Comparison of ENCODE assay signal across 8 cellular contexts in genomic region chr12:55715169-55715764, GRCh38. TPM values are rescaled to one million over a fixed set of nuclear protein-coding genes. Genes with fewer than 3 reads are reported as not detected.
DNase-seq lines count a peak whose midpoint lies in the region; ATAC-seq and TF ChIP-seq lines count a peak whose summit lies in the region.

No MANE protein-coding gene starts in this region.

- no peak for TF ChIP-seq CTCF in PC-3 (conservative IDR thresholded peaks at IDR 0.05; ENCODE audit: low read depth, low read length)
- TF ChIP-seq CTCF in epithelial cell of esophagus (IDR thresholded peaks at IDR 0.05; ENCODE audit: insufficient read depth, low read depth, low read length, missing control alignments) = no peak
- no peak for TF ChIP-seq CTCF in parathyroid adenoma (IDR thresholded peaks at IDR 0.05)

- POLR2A ChIA-PET in PC-3 (lab: Charles Lee; ENCODE audit: unreplicated experiment) = no interaction called here

- intact Hi-C loops in PC-3 (cut with micrococcal nuclease) = no loop called here

- H3K4me3 ChIP-seq in PC-3 (ENCODE audit: low read length) = peak overlapping the region; percentile 72
- H3K4me3 ChIP-seq in epithelial cell of esophagus (ENCODE audit: low read length) = peak overlapping the region; percentile 88
- peak overlapping the region; percentile 72 for H3K4me3 ChIP-seq in parathyroid adenoma (ENCODE audit: low read depth, low read length)

- H3K9me2 ChIP-seq in PC-3 (replicated peaks; ENCODE audit: low read length) = no peaks in the 10 kb centered on the region

- H3K4me1 ChIP-seq in PC-3 (ENCODE audit: insufficient read depth, low read length) (peaks cover 55% of the 10 kb centered on the region), parathyroid adenoma (peaks cover 7% of the 10 kb centered on the region)

- H3F3A ChIP-seq in PC-3 (ENCODE audit: low read length, unreplicated experiment) = no peaks in the 10 kb centered on the region

- BruUV-seq in PC-3 (replicated peaks; lab: Mats Ljungman, UMichigan) = no TSS peak

- peak overlapping the region; percentile 89 for H3K4me2 ChIP-seq in PC-3 (ENCODE audit: low read length)
- peak overlapping the region; percentile 94 for H3K4me2 ChIP-seq in parathyroid adenoma (ENCODE audit: low read length)

- peak overlapping the region; percentile 86 for H3K27ac ChIP-seq in PC-3 (ENCODE audit: low read length)
- H3K27ac ChIP-seq in parathyroid adenoma = peak overlapping the region; percentile 90

- H3K79me2 ChIP-seq in PC-3 (ENCODE audit: low read length) (no peaks in the 10 kb centered on the region), parathyroid adenoma (no peaks in the 10 kb centered on the region)

- H4K20me1 ChIP-seq in PC-3 (ENCODE audit: low read length) = no peaks in the 10 kb centered on the region

- H3K36me3 ChIP-seq in PC-3 (ENCODE audit: low read depth, low read length) = no peaks in the 10 kb centered on the region
- H3K36me3 ChIP-seq in parathyroid adenoma (ENCODE audit: control insufficient read depth, insufficient read depth, low read length) = no peaks in the 10 kb centered on the region

- H3K9me3 ChIP-seq in PC-3 (ENCODE audit: low read length) (no peaks in the 10 kb centered on the region), parathyroid adenoma (ENCODE audit: control insufficient read depth, low read length) (no peaks in the 10 kb centered on the region)

- peak overlapping the region; percentile 96 for H2AFZ ChIP-seq in PC-3 (ENCODE audit: low read length)
- peak overlapping the region; percentile 96 for H2AFZ ChIP-seq in parathyroid adenoma

- ATAC-seq in PC-3 (no peak), HG02678 (IDR thresholded peaks at IDR 0.05; ENCODE audit: unreplicated experiment) (no peak)

- H3K9ac ChIP-seq in PC-3 (ENCODE audit: low read length) (peak overlapping the region; percentile 78; the same call in 1 of the 2 replicates), parathyroid adenoma (no peak overlapping the region)

- DNase-seq in EH (ENCODE audit: low read depth) = peak; percentile 33
- no peak for DNase-seq in PC-3
- DNase-seq in epithelial cell of esophagus (ENCODE audit: low read depth) = no peak
- DNase-seq in anterior cingulate cortex (lab: John Stamatoyannopoulos, UW) = no peak
- no peak for DNase-seq in LoVo (ENCODE audit: low spot score)
- DNase-seq in NAMALWA (ENCODE audit: low spot score) = no peak

- H3K27me3 ChIP-seq in PC-3 (ENCODE audit: low read length) = no peaks in the 10 kb centered on the region
- H3K27me3 ChIP-seq in parathyroid adenoma (ENCODE audit: control insufficient read depth, insufficient read depth, low read length) = no peaks in the 10 kb centered on the region

- CTCF ChIA-PET in PC-3 (lab: Charles Lee) = interaction anchor here (1.0 kb wide), 1 partner anchor 34 kb away, joined by 4 read pairs; a partner anchor contains a TSS

RNA-seq across cellular contexts. Expression of gene BLOC1S1, which starts 0.6 kb away (rescaled TPM):
- total RNA-seq in PC-3 (2014; rRNA removed) = 63.5 and 90.8 TPM in 2 replicates

RNA-seq across cellular contexts. Expression of gene RDH5, which starts 4.9 kb away (rescaled TPM):
- 4.6 and 5.1 TPM in 2 replicates for total RNA-seq in PC-3 (2014; rRNA removed)

RNA-seq across cellular contexts. Expression of gene ITGA7, which starts 7.6 kb away (rescaled TPM):
- total RNA-seq in PC-3 (2014; rRNA removed) = 4.4 and 9.7 TPM in 2 replicates

RNA-seq across cellular contexts. Expression of gene CD63, which starts 13.5 kb away (rescaled TPM):
- total RNA-seq in PC-3 (2014; rRNA removed) = 784 and 869 TPM in 2 replicates

RNA-seq across cellular contexts. Expression of gene GDF11, which starts 27.7 kb away (rescaled TPM):
- 7.1 and 17.4 TPM in 2 replicates for total RNA-seq in PC-3 (2014; rRNA removed)
